In the genomic region with DNA sequence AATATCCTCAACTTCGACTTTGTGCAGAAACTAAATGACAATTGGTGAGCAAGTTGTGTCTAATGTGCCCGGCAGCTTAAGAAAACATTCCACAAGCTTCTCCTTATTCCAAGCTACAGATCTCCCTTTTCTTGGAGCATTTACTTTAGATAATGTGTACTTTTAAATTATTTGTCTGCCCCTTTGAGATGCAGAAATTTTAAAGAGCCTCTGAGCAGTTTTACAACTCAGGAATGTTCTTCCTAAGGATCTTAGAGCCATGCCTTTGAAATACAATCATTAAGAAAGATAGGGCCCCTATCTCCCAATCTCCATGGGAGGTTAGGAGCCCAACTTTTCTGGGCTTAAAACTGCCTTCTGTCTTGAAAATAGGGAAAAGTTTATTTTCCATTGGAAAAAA, we compare ENCODE assay signal across 21 cellular contexts.
"Had no signal": no experiment of that assay in that cellular context is flagged by ENCODE, and none has a peak within 500 bp of the region (broad histone marks: within the 10 kb centered on the region; RNA-seq: fewer than 3 reads in every experiment).

No MANE protein-coding gene starts in this region.

- H3K4me1 Mint-ChIP-seq: IgD-negative memory B cell had no signal

- DNase-seq: Kasumi-1, MM.1S, NCI-H1092 treated with DMSO at 0.1 percent for 48 hours, NCI-H1417, NCI-H1436 treated with DMSO at 0.1 percent for 48 hours, NCI-H1694, NCI-H1930, NCI-H2081 treated with DMSO at 0.1 percent for 48 hours, NCI-H226, NCI-H446, NCI-H510A, NCI-H774, PC-3, SHP77, SK-N-SH, T-helper 1 cell had no signal

- H3K4me2 ChIP-seq: KMS-11, SK-N-SH had no signal

- H3K27ac ChIP-seq: KMS-11, RWPE1 had no signal

- H3K9me3 ChIP-seq: SK-N-SH had no signal

- H3K27me3 Mint-ChIP-seq: IgD-negative memory B cell had no signal

- H3K9me2 ChIP-seq: SK-N-SH had no signal

- H3K9ac ChIP-seq: KMS-11, SK-N-SH had no signal

- H3K4me3 Mint-ChIP-seq: IgD-negative memory B cell had no signal

- H3K4me3 ChIP-seq: K562 had no signal

- ATAC-seq: K562, Panc1, PC-3 had no signal

- H3K27ac Mint-ChIP-seq: IgD-negative memory B cell had no signal

- H3K36me3 Mint-ChIP-seq: IgD-negative memory B cell had no signal
